ENCODE assay signal across 8 cellular contexts in genomic region chr16:70298988-70299938, GRCh38. TPM values are rescaled to one million over a fixed set of nuclear protein-coding genes. Genes with fewer than 3 reads are reported as not detected.
DNase-seq lines count a peak whose midpoint lies in the region; ATAC-seq and TF ChIP-seq lines count a peak whose summit lies in the region.

DDX19B (plus strand) TSS chr16:70299186; CDS start chr16:70299298, 112 bp downstream.

- POLR2A ChIA-PET in BJ (lab: Charles Lee) = interaction anchor here (0.6 kb wide), 1 partner anchor 14 kb away, joined by 3 read pairs; no protein-coding TSS in a partner anchor
- POLR2A ChIA-PET in OCI-LY7 (lab: Charles Lee) = interaction anchor here (0.6 to 3.0 kb wide), 7 partner anchors 8 to 107 kb away, joined by 4 to 27 read pairs (median 6); partner anchors contain the start of genes AARS1 and DDX19A

- H3K4me1 ChIP-seq in OCI-LY7 (ENCODE audit: insufficient read depth, low read length, poor library complexity, severe bottlenecking) = peaks cover 10% of the 10 kb centered on the region
- H3K4me1 ChIP-seq in mucosa of rectum (ENCODE audit: control insufficient read depth in 2 of 2, insufficient read depth in 2 of 2, low read length in 2 of 2) = peaks cover 8 to 11% of the 10 kb centered on the region in 2 donors

- H3K27me3 ChIP-seq in BJ (ENCODE audit: control insufficient read depth, insufficient read depth, low read length) (no peaks in the 10 kb centered on the region), mucosa of rectum (ENCODE audit: control insufficient read depth in 2 of 2, insufficient read depth in 2 of 2, low read length in 2 of 2) (no peaks in the 10 kb centered on the region)

- intact Hi-C loops in OCI-LY7 (cut with micrococcal nuclease; ENCODE audit: unreplicated experiment) = no loop called here

- H3K9ac ChIP-seq in mucosa of rectum (ENCODE audit: low read depth in 1 of 2, low read length in 2 of 2) = peak within 1 kb of the TSS; percentile 99

- CTCF ChIA-PET in BJ (lab: Yijun Ruan, JAX) = interaction anchor here (0.9 to 1.8 kb wide), 4 partner anchors 11 to 48 kb away, joined by 3 to 6 read pairs (median 4); partner anchors contain the start of gene EXOSC6
- CTCF ChIA-PET in OCI-LY7 (lab: Charles Lee; ENCODE audit: unreplicated experiment) = interaction anchor here (0.6 to 1.1 kb wide), 3 partner anchors 10 to 48 kb away, joined by 3 to 5 read pairs (median 3); partner anchors contain the start of genes AARS1 and EXOSC6

- no peak for TF ChIP-seq CTCF in BJ (IDR thresholded peaks at IDR 0.05; ENCODE audit: insufficient read depth, low read depth, low read length)
- no peak for TF ChIP-seq CTCF in OCI-LY7 (conservative IDR thresholded peaks at IDR 0.05; ENCODE audit: low read length)

- H3K4me1 Mint-ChIP-seq in activated T-cell treated with anti-CD3 and anti-CD28 coated beads, Interleukin-2, amount 50 U/mL, for 4 hours (ENCODE audit: low read depth) = peaks cover 36% of the 10 kb centered on the region

- no peaks in the 10 kb centered on the region for H3K9me2 ChIP-seq in OCI-LY7 (ENCODE audit: insufficient read depth, low read length)

- H3K36me3 ChIP-seq in BJ (ENCODE audit: control insufficient read depth, insufficient read depth, low read length) (0 out of 2 replicates have a peak, but pooled peaks cover 1% of the 10 kb centered on the region), OCI-LY7 (ENCODE audit: insufficient read depth, low read length) (peaks cover 28% of the 10 kb centered on the region), mucosa of rectum (ENCODE audit: control insufficient read depth in 2 of 2, insufficient read depth in 2 of 2, low read length in 2 of 2) (peaks cover 0 to 4% of the 10 kb centered on the region in 2 donors)

- H3K27ac ChIP-seq in OCI-LY7 (ENCODE audit: low read depth, low read length, poor library complexity, severe bottlenecking) (peak within 1 kb of the TSS; percentile 14), mucosa of rectum (ENCODE audit: low read depth in 2 of 2, low read length in 2 of 2) (peak within 1 kb of the TSS; percentile 98 to 99)

- H3K9me3 Mint-ChIP-seq in activated T-cell treated with anti-CD3 and anti-CD28 coated beads, Interleukin-2, amount 50 U/mL, for 4 hours = peaks cover 10% of the 10 kb centered on the region

- H3K9me3 ChIP-seq in OCI-LY7 (ENCODE audit: low read length) (peaks cover 20% of the 10 kb centered on the region), mucosa of rectum (ENCODE audit: control insufficient read depth in 2 of 2, low read length in 2 of 2) (no peaks in the 10 kb centered on the region)

- no peaks in the 10 kb centered on the region for H4K20me1 ChIP-seq in OCI-LY7 (ENCODE audit: insufficient read depth, low read length)

- no peaks in the 10 kb centered on the region for H3K27me3 Mint-ChIP-seq in activated T-cell treated with anti-CD3 and anti-CD28 coated beads, Interleukin-2, amount 50 U/mL, for 4 hours (ENCODE audit: low read depth)

- DNase-seq in BJ (ENCODE audit: low read depth) (no peak), HT-29 (ENCODE audit: low spot score) (peak; percentile 89), OCI-LY7 (ENCODE audit: low spot score) (peak; percentile 65)
- DNase-seq in activated T-cell treated with anti-CD3 and anti-CD28 coated beads, Interleukin-2, amount 50 U/mL, for 4 hours = peak; percentile 42
- peak; percentile 34 for DNase-seq in stimulated activated CD8-positive, alpha-beta memory T cell treated with anti-CD3 and anti-CD28 coated beads, Interleukin-7, amount 100 ng/mL, for 24 hours (ENCODE audit: low read depth)

- H3K4me3 Mint-ChIP-seq in activated T-cell treated with anti-CD3 and anti-CD28 coated beads, Interleukin-2, amount 50 U/mL, for 4 hours = peak within 1 kb of the TSS; percentile 92

- peaks cover 21% of the 10 kb centered on the region; the same call in 1 of the 2 replicates for H3K79me2 ChIP-seq in OCI-LY7 (ENCODE audit: insufficient read depth, low read depth, low read length)

- H3K4me3 ChIP-seq in BJ (ENCODE audit: low read depth, low read length) (peak within 1 kb of the TSS; percentile 87), OCI-LY7 (ENCODE audit: low read depth, low read length, poor library complexity, severe bottlenecking) (peak within 1 kb of the TSS; percentile 78), mucosa of rectum (ENCODE audit: low read length in 2 of 2) (peak within 1 kb of the TSS; percentile 91 to 98)

- TSS peak; percentile 72 for BruUV-seq in OCI-LY7 (replicated peaks; lab: Mats Ljungman, UMichigan)

- peaks cover 10% of the 10 kb centered on the region for H3K36me3 Mint-ChIP-seq in activated T-cell treated with anti-CD3 and anti-CD28 coated beads, Interleukin-2, amount 50 U/mL, for 4 hours (ENCODE audit: insufficient read depth)

- H2AFZ ChIP-seq in OCI-LY7 (ENCODE audit: low read length) = peak within 1 kb of the TSS; percentile 74; the same call in 1 of the 2 replicates

- H3K4me2 ChIP-seq in OCI-LY7 (ENCODE audit: low read length) = peak within 1 kb of the TSS; percentile 72

- ATAC-seq in GM19397 (IDR thresholded peaks at IDR 0.05; ENCODE audit: unreplicated experiment) (peak; percentile 89), esophagus mucosa (peak; percentile 86)
- ATAC-seq in activated T-cell treated with anti-CD3 and anti-CD28 coated beads, Interleukin-2, amount 50 U/mL, for 4 hours = peak; percentile 81 to 83

RNA-seq across cellular contexts. Expression of gene DDX19B, which starts in this region (rescaled TPM):
- 33.6 and 55.9 TPM in 2 replicates for polyA plus RNA-seq in BJ (2011; rRNA removed)
- 10.7 and 14.6 TPM in 2 replicates for polyA minus RNA-seq in BJ (2011; rRNA and poly(A)+ RNA removed)
- 42.8 and 43.7 TPM in 2 replicates for total RNA-seq in HT-29 (2014; rRNA removed; shearing (Covaris generic))
- total RNA-seq in OCI-LY7 (2014; rRNA removed; shearing (Covaris generic)) = 18.7 and 22.4 TPM in 2 replicates
- 20.7 and 22.8 TPM in 2 replicates for total RNA-seq in OCI-LY7 (2022)
- total RNA-seq in activated T-cell treated with anti-CD3 and anti-CD28 coated beads, Interleukin-2, amount 50 U/mL, for 4 hours = 10 to 100 TPM; 19.7 to 24.4 (median 21.8) TPM
- total RNA-seq in esophagus mucosa = 16.7 TPM
